In the genomic region with DNA sequence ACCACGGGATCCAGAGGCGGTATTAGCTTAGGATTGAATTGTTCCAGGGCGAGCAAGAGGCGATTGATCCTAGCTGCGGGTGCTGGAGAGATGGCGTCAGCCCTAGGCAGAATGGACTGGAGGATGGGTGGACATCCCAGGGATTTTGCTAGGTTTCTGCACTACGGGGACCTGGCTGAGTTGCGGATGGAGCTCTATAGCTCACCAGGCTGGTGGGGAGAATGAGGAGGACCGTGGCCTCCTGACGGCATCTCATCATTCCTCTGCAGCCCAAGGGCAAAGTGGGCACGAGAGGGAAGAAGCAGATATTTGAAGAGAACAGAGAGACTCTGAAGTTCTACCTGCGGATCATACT, we compare ENCODE assay signal across 1 cellular context.
TF ChIP-seq lines count a peak whose summit lies in the region.

No MANE protein-coding gene starts in this region.

TF ChIP-seq in IMR-90, 13 proteins besides CTCF, POLR2A, EP300 and RAD21 (continued from another document):
- TF ChIP-seq, protein P1, sequence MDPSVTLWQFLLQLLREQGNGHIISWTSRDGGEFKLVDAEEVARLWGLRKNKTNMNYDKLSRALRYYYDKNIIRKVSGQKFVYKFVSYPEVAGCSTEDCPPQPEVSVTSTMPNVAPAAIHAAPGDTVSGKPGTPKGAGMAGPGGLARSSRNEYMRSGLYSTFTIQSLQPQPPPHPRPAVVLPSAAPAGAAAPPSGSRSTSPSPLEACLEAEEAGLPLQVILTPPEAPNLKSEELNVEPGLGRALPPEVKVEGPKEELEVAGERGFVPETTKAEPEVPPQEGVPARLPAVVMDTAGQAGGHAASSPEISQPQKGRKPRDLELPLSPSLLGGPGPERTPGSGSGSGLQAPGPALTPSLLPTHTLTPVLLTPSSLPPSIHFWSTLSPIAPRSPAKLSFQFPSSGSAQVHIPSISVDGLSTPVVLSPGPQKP (IDR thresholded peaks at IDR 0.05; ENCODE audit: borderline replicate concordance, low read depth, low read length), result no peak
- no peak for TF ChIP-seq NFE2L2 (IDR thresholded peaks at IDR 0.05; ENCODE audit: low read depth, low read length)
- TF ChIP-seq CEBPB (IDR thresholded peaks at IDR 0.05; ENCODE audit: low read depth, low read length), result no peak
- TF ChIP-seq MXI1 (IDR thresholded peaks at IDR 0.05; ENCODE audit: borderline replicate concordance, low read depth, low read length), result no peak
- TF ChIP-seq CHD1 (IDR thresholded peaks at IDR 0.05; ENCODE audit: low read depth, low read length), result no peak
- TF ChIP-seq FOS (IDR thresholded peaks at IDR 0.05; ENCODE audit: low read depth, low read length), result no peak
- no peak for TF ChIP-seq RCOR1 (IDR thresholded peaks at IDR 0.05; ENCODE audit: insufficient replicate concordance, low read length)
